1 cellular context compared by ENCODE assay signal in the genomic region with DNA sequence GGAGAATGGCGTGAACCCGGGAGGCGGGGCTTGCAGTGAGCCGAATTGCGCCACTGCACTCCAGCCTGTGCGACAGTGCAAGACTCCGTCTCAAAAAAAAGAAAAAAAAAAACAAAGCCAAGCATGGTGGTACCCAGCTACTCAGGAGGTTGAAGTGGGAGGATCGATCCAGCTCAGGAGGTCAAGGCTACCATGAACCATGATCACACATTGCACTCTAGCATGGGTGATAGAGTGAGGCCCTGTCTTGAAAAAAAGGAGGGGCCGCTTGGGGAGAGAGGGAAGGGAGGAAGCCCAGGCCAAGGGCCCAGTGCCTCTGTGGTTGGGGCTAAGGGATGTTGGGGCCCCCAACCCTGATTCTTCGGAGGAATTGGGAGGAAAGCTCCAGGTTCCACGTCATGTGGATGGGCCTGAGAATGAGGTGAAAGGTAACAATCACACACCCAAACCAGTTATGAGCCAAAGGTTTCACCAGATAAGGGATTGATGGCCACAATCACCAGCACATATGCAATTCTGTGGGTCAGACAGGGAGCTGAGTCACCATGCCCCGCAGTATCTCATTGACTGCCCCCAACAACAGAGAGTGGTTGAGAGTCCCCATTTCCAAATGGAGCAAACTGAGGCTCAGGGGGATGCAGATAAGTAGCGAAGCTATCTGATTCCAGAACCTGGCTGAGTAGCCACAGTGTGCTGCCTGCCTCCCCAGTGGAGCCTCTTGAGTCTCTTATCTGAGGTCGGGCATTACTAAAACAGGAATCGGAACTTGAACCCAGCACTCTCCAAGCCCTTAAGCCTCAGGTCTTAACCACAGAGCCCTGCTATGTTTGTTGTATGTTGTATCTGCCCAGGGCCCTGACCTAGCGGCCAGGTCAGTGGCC.
A peak's percentile ranks its signal among the peaks of the same experiment; 100 is the strongest.
TF ChIP-seq lines count a peak whose summit lies in the region.

No MANE protein-coding gene starts in this region.

TF ChIP-seq in HepG2, 621 proteins besides CTCF, POLR2A, EP300 and RAD21 (continued from another document):
- TF ChIP-seq, protein P1, sequence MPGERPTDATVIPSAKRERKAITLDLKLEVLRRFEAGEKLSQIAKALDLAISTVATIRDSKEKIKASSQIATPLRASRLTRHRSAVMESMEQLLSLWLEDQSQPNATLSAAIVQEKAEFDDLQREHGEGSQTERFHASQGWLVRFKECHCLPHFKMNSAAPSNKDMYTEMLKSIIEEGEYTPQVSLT (CRISPR knock-in tag; IDR thresholded peaks at IDR 0.05; ENCODE audit: borderline replicate concordance, low read depth): no peak
- peak; percentile 69 for TF ChIP-seq ZNF629 (CRISPR knock-in tag; conservative IDR thresholded peaks at IDR 0.05)
- TF ChIP-seq DPF2 (CRISPR knock-in tag; IDR thresholded peaks at IDR 0.05; ENCODE audit: borderline replicate concordance, low read depth): 0 out of 2 replicates have a peak, but pooled peaks have one; percentile 36
- TF ChIP-seq PHF21A (CRISPR knock-in tag; IDR thresholded peaks at IDR 0.05): peak; percentile 47; the same call in 1 of the 2 replicates
- no peak for TF ChIP-seq KLF9 (CRISPR knock-in tag; IDR thresholded peaks at IDR 0.05; ENCODE audit: low read depth)
